ENCODE assay signal across 26 cellular contexts in genomic region chr7:47239034-47239433, GRCh38.
"Had no signal": no experiment of that assay in that cellular context is flagged by ENCODE, and none has a peak within 500 bp of the region (broad histone marks: within the 10 kb centered on the region; RNA-seq: fewer than 3 reads in every experiment).

No MANE protein-coding gene starts in this region.

- H3K79me2 ChIP-seq: hepatocyte had no signal

- H3K36me3 ChIP-seq: esophagus muscularis mucosa, lower lobe of right lung, sigmoid colon, tibial artery, WERI-Rb-1 had no signal

- H3K9ac ChIP-seq: SK-N-SH had no signal

- ATAC-seq: left lobe of liver; lower lobe of right lung; stimulated activated effector memory CD8-positive, alpha-beta T cell treated with anti-CD3 and anti-CD28 coated beads, Interleukin-12 subunit alpha, Interleukin-12 subunit beta, amount 100 ng/mL, for 72 hours; stimulated activated naive CD8-positive, alpha-beta T cell treated with anti-CD3 and anti-CD28 coated beads, Interleukin-15, amount 100 ng/mL, for 72 hours had no signal

- DNase-seq: activated CD4-positive, alpha-beta memory T cell treated with anti-CD3 and anti-CD28 coated beads for 36 hours; activated CD4-positive, alpha-beta T cell treated with anti-CD3 and anti-CD28 coated beads, Interleukin-2, amount 10 ng/mL, durations not matched to agents 24 days and 14 days; activated CD4-positive, CD25-positive, alpha-beta regulatory T cell treated with anti-CD3 and anti-CD28 coated beads, Interleukin-2, amount 50 U/mL, for 72 hours; activated CD8-positive, alpha-beta memory T cell treated with anti-CD3 and anti-CD28 coated beads, Interleukin-2, amount 50 U/mL, for 4 hours; activated gamma-delta T cell treated with Interleukin-2 at 50 U/mL for 16 hours; activated naive CD4-positive, alpha-beta T cell treated with anti-CD3 and anti-CD28 coated beads, Interleukin-2, amount 50 U/mL, for 16 hours; activated T-cell treated with anti-CD3 and anti-CD28 coated beads, Interleukin-2, amount 50 U/mL, for 24 hours; amygdala; central memory CD4-positive, alpha-beta T cell; foreskin melanocyte; glutamatergic neuron; lower lobe of right lung; sigmoid colon; SK-N-SH; small intestine; stimulated activated CD4-positive, alpha-beta T cell treated with anti-CD3 and anti-CD28 coated beads, Interleukin-4, amount 100 ng/mL, for 24 hours; stimulated activated naive CD8-positive, alpha-beta T cell treated with anti-CD3 and anti-CD28 coated beads, Interleukin-15, amount 100 ng/mL, for 72 hours; substantia nigra; SW 1271; T-helper 9 cell; tibial artery; WERI-Rb-1 had no signal

- H2AFZ ChIP-seq: hepatocyte had no signal

- H3K4me2 ChIP-seq: hepatocyte, SK-N-SH had no signal

- H3K4me3 ChIP-seq: esophagus muscularis mucosa, hepatocyte, lower lobe of right lung, sigmoid colon, tibial artery had no signal

- H3K4me1 ChIP-seq: lower lobe of right lung, tibial artery had no signal

- H3K27ac ChIP-seq: hepatocyte, lower lobe of right lung, tibial artery, WERI-Rb-1 had no signal

- H3K27me3 ChIP-seq: esophagus muscularis mucosa, hepatocyte, sigmoid colon, tibial artery had no signal

- H3K9me3 ChIP-seq: esophagus muscularis mucosa, lower lobe of right lung, sigmoid colon, SK-N-SH, tibial artery had no signal
